21 cellular contexts compared by ENCODE assay signal in genomic region chr9:128716581-128717254, GRCh38. TPM values are rescaled to one million over a fixed set of nuclear protein-coding genes. Genes with fewer than 3 reads are reported as not detected.
DNase-seq lines count a peak whose midpoint lies in the region; ATAC-seq, FAIRE-seq and TF ChIP-seq lines count a peak whose summit lies in the region.
"Had no signal": no experiment of that assay in that cellular context is flagged by ENCODE, and none has a peak within 500 bp of the region (broad histone marks: within the 10 kb centered on the region; RNA-seq: fewer than 3 reads in every experiment).

No MANE protein-coding gene starts in this region.

- peaks cover 6 to 21% of the 10 kb centered on the region in 2 donors for H3K36me3 Mint-ChIP-seq in CD14-positive monocyte
- H3K36me3 Mint-ChIP-seq in activated CD8-positive, alpha-beta memory T cell treated with anti-CD3 and anti-CD28 coated beads, Interleukin-2, amount 10 ng/mL, durations not matched to agents 7 days and 5 days: peaks cover 6% of the 10 kb centered on the region

- TF ChIP-seq POLR2A in GM12878 (IDR thresholded peaks at IDR 0.05; ENCODE audit: low read depth, low read length): peak; percentile 46

- RAD21 ChIA-PET in GM12878 (lab: Charles Lee; ENCODE audit: unreplicated experiment): no interaction called here

- peaks cover 3 to 74% of the 10 kb centered on the region in 2 experiments; a peak in 2 of 3 replicates for H3K36me3 ChIP-seq in HEK293 (ENCODE audit: control insufficient read depth in 2 of 2, insufficient read depth in 1 of 2, low read length in 2 of 2)
- H3K36me3 ChIP-seq in GM12878 (ENCODE audit: control insufficient read depth in 2 of 2, insufficient read depth in 2 of 2, low read length in 1 of 2): peaks cover 0 to 4% of the 10 kb centered on the region in 2 experiments; a peak in 2 of 4 replicates
- H3K36me3 ChIP-seq in small intestine (ENCODE audit: control insufficient read depth in 2 of 2, insufficient read depth in 2 of 2, low read length in 2 of 2): peaks cover 3 to 7% of the 10 kb centered on the region in 2 donors

- H3K27ac ChIP-seq in HEK293 (ENCODE audit: extremely low read depth, low read depth, low read length) (no peak overlapping the region), GM12878 (ENCODE audit: control insufficient read depth, insufficient read depth) (no peak overlapping the region), small intestine (ENCODE audit: low read depth in 1 of 2, low read length in 1 of 2) (no peak overlapping the region)
- H3K27ac ChIP-seq: Peyer's patch, SJCRH30 had no signal

- peaks cover 0 to 1% (median 0%) of the 10 kb centered on the region in 3 donors for H3K27me3 Mint-ChIP-seq in CD14-positive monocyte (ENCODE audit: low read depth in 3 of 3)
- H3K27me3 Mint-ChIP-seq in activated CD8-positive, alpha-beta memory T cell treated with anti-CD3 and anti-CD28 coated beads, Interleukin-2, amount 10 ng/mL, durations not matched to agents 7 days and 5 days: no peaks in the 10 kb centered on the region
- H3K27me3 Mint-ChIP-seq: CD4-positive, alpha-beta T cell had no signal

- TF ChIP-seq EP300 in GM12878 (IDR thresholded peaks at IDR 0.05; ENCODE audit: borderline replicate concordance in 1 of 2, control insufficient read depth in 1 of 2, low read depth in 2 of 2, low read length in 2 of 2): no peak

- WGBS in GM12878 (ENCODE audit: insufficient coverage, insufficient replicate concordance, low lambda C conversion rate, missing lambda C conversion rate): 91% methylated on average over 7 of the region's 7 CpGs
- 65 to 78% (median 72%) methylated on average over 7 of the region's 7 CpGs for WGBS in small intestine, 3 donors

- ATAC-seq in GM12878: no peak; the same call in 2 of the 3 replicates
- ATAC-seq in activated CD8-positive, alpha-beta memory T cell treated with anti-CD3 and anti-CD28 coated beads, Interleukin-2, amount 10 ng/mL, durations not matched to agents 7 days and 5 days: no peak
- ATAC-seq in GM21825 (IDR thresholded peaks at IDR 0.05; ENCODE audit: unreplicated experiment): no peak
- ATAC-seq: GM23338 had no signal

- no peaks in the 10 kb centered on the region for H4K20me1 ChIP-seq in GM12878 (ENCODE audit: control insufficient read depth, insufficient read depth)

- H3K27me3 ChIP-seq in GM12878 (replicated peaks in 1 of 2; ENCODE audit: control insufficient read depth in 2 of 2, insufficient read depth in 2 of 2, low read length in 1 of 2) (no peaks in the 10 kb centered on the region), small intestine (ENCODE audit: control insufficient read depth in 2 of 2, insufficient read depth in 2 of 2, low read length in 2 of 2) (no peaks in the 10 kb centered on the region)
- H3K27me3 ChIP-seq: Peyer's patch, SJCRH30 had no signal

- peak; percentile 33 for DNase-seq in CD14-positive monocyte (ENCODE audit: low spot score)
- no peak for DNase-seq in GM12878 (ENCODE audit: low read depth, low spot score)
- peak; percentile 23 for DNase-seq in small intestine
- no peak for DNase-seq in activated CD8-positive, alpha-beta memory T cell treated with anti-CD3 and anti-CD28 coated beads, Interleukin-2, amount 10 ng/mL, durations not matched to agents 7 days and 5 days
- no peak for DNase-seq in stimulated activated CD4-positive, alpha-beta T cell treated with anti-CD3 and anti-CD28 coated beads, Interleukin-4, amount 100 ng/mL, for 4 hours
- DNase-seq: ACHN; CD4-positive, alpha-beta T cell; DMS79 treated with DMSO at 0.1 percent for 48 hours; Karpas-422; NCI-H1417; NCI-H1930; NCI-H510A treated with DMSO at 0.1 percent for 48 hours; SJCRH30 had no signal

- peak overlapping the region in 2 of 7 donors; percentile 2 to 15 for H3K27ac Mint-ChIP-seq in CD14-positive monocyte
- no peak overlapping the region for H3K27ac Mint-ChIP-seq in activated CD8-positive, alpha-beta memory T cell treated with anti-CD3 and anti-CD28 coated beads, Interleukin-2, amount 10 ng/mL, durations not matched to agents 7 days and 5 days
- H3K27ac Mint-ChIP-seq: CD4-positive, alpha-beta T cell; GM23338 had no signal

- no peak overlapping the region for H3K4me3 Mint-ChIP-seq in CD14-positive monocyte
- no peak overlapping the region for H3K4me3 Mint-ChIP-seq in activated CD8-positive, alpha-beta memory T cell treated with anti-CD3 and anti-CD28 coated beads, Interleukin-2, amount 10 ng/mL, durations not matched to agents 7 days and 5 days
- H3K4me3 Mint-ChIP-seq: CD4-positive, alpha-beta T cell; GM23338 had no signal

- no peaks in the 10 kb centered on the region for H3K4me1 ChIP-seq in HEK293 (ENCODE audit: control insufficient read depth, insufficient read depth, low read length)
- no peaks in the 10 kb centered on the region for H3K4me1 ChIP-seq in GM12878 (ENCODE audit: control insufficient read depth, insufficient read depth, low read length)
- no peaks in the 10 kb centered on the region for H3K4me1 ChIP-seq in small intestine (ENCODE audit: control insufficient read depth in 2 of 2, insufficient read depth in 1 of 2, low read depth in 1 of 2, low read length in 1 of 2)
- H3K4me1 ChIP-seq: SJCRH30 had no signal

- CTCF ChIA-PET in HEK293 (lab: Yijun Ruan, JAX): interaction anchor here (0.6 to 1.6 kb wide), 3 partner anchors 15 to 754 kb away, joined by 3 to 4 read pairs (median 4); partner anchors contain the start of gene PKN3
- CTCF ChIA-PET in GM12878 (lab: Yijun Ruan, JAX): no interaction called here
- CTCF ChIA-PET in activated CD8-positive, alpha-beta memory T cell treated with anti-CD3 and anti-CD28 coated beads, Interleukin-2, amount 10 ng/mL, durations not matched to agents 7 days and 5 days (lab: Charles Lee): no interaction called here

- TF ChIP-seq CTCF in CD14-positive monocyte (IDR thresholded peaks at IDR 0.05) (no peak), HEK293 (tag by site-specific recombination; IDR thresholded peaks at IDR 0.05) (no peak), GM12878 (IDR thresholded peaks at IDR 0.05 in 2 of 3, conservative IDR thresholded peaks at IDR 0.05 in 1 of 3; ENCODE audit: control insufficient read depth in 2 of 3, extremely low read depth in 1 of 3, insufficient read depth in 1 of 3, low read depth in 3 of 3, low read length in 3 of 3) (no peak)

- no TSS peak for BruUV-seq in GM12878 (replicated peaks; lab: Mats Ljungman, UMichigan)

- H3K9me3 ChIP-seq in HEK293 (ENCODE audit: control insufficient read depth, insufficient read depth, low read depth, low read length) (no peaks in the 10 kb centered on the region), GM12878 (replicated peaks; ENCODE audit: control insufficient read depth, insufficient read depth, low read length) (no peaks in the 10 kb centered on the region), small intestine (ENCODE audit: control insufficient read depth, low read depth) (no peaks in the 10 kb centered on the region)
- H3K9me3 ChIP-seq: Peyer's patch, SJCRH30 had no signal

- H2AFZ ChIP-seq in GM12878 (ENCODE audit: control insufficient read depth, low read depth, low read length): no peak overlapping the region
- H2AFZ ChIP-seq: GM23338 had no signal

- in situ Hi-C loops in GM12878 (cut with MboI): no loop called here

- H3K4me1 Mint-ChIP-seq in CD14-positive monocyte: no peaks in the 10 kb centered on the region
- peaks cover 2% of the 10 kb centered on the region for H3K4me1 Mint-ChIP-seq in activated CD8-positive, alpha-beta memory T cell treated with anti-CD3 and anti-CD28 coated beads, Interleukin-2, amount 10 ng/mL, durations not matched to agents 7 days and 5 days
- H3K4me1 Mint-ChIP-seq: GM23338 had no signal

- no peaks in the 10 kb centered on the region for H3K79me2 ChIP-seq in GM12878 (ENCODE audit: control insufficient read depth, insufficient read depth, low read length)

- intact Hi-C loops in CD14-positive monocyte (cut with micrococcal nuclease) (no loop called here), GM12878 (cut with micrococcal nuclease; ENCODE audit: unreplicated experiment) (no loop called here)

- POLR2A ChIA-PET in HEK293 (lab: Yijun Ruan, JAX): no interaction called here
- POLR2A ChIA-PET in GM12878 (lab: Charles Lee): interaction anchor here (0.7 kb wide), 3 partner anchors 41 to 74 kb away, joined by 4 to 5 read pairs (median 5); no protein-coding TSS in a partner anchor

- H3K4me3 ChIP-seq in HEK293 (ENCODE audit: low read depth, low read length): no peak overlapping the region
- no peak overlapping the region for H3K4me3 ChIP-seq in GM12878
- H3K4me3 ChIP-seq in small intestine (ENCODE audit: low read depth in 1 of 2, low read length in 2 of 2): no peak overlapping the region
- H3K4me3 ChIP-seq: GM23338, Peyer's patch, SJCRH30 had no signal

- peaks cover 0 to 2% (median 0%) of the 10 kb centered on the region in 7 donors for H3K9me3 Mint-ChIP-seq in CD14-positive monocyte
- H3K9me3 Mint-ChIP-seq in activated CD8-positive, alpha-beta memory T cell treated with anti-CD3 and anti-CD28 coated beads, Interleukin-2, amount 10 ng/mL, durations not matched to agents 7 days and 5 days (ENCODE audit: low read depth): no peaks in the 10 kb centered on the region
- H3K9me3 Mint-ChIP-seq: CD4-positive, alpha-beta T cell; GM23338 had no signal

- no peak for TF ChIP-seq RAD21 in GM12878 (IDR thresholded peaks at IDR 0.05; ENCODE audit: insufficient read depth, low read depth, low read length)

- H3K4me2 ChIP-seq in GM12878 (ENCODE audit: control insufficient read depth, insufficient read depth): no peak overlapping the region
- H3K4me2 ChIP-seq: GM23338 had no signal

- H3K9ac ChIP-seq in GM12878 (ENCODE audit: control insufficient read depth, insufficient read depth, low read length): no peak overlapping the region

- SMC1A ChIA-PET in GM12878 (lab: Charles Lee; ENCODE audit: uncharacterized antibody, unreplicated experiment): no interaction called here

- no peak for FAIRE-seq in GM12878 (lab: Jason Lieb, UNC)
- no peak for FAIRE-seq in small intestine (lab: Jason Lieb, UNC)
- FAIRE-seq: D721Med, G401.6, GM12892, GM19239 had no signal

RNA-seq across cellular contexts. Expression of gene ZDHHC12, which starts 7.2 kb away (rescaled TPM):
- polyA plus RNA-seq in CD14-positive monocyte: 10 to 100 TPM; 68.4 to 72.7 TPM
- 20.0 and 21.5 TPM in 2 replicates for total RNA-seq in GM12878 (2013; cell fraction: nucleolus; rRNA removed)
- 99.0 and 112 TPM in 2 replicates for total RNA-seq in GM12878 (2014; rRNA removed)
- total RNA-seq in GM12878 (2014; rRNA removed; fragmentation: Illumina TruSeq; extraction: Trizol): 20.5 and 24.8 TPM in 2 replicates
- 67.2 and 75.1 TPM in 2 replicates for total RNA-seq in GM12878 (2021)
- 21.7 TPM for polyA plus RNA-seq in GM12878 (2011; ENCODE audit: low read depth)
- 8.3 and 23.7 TPM in 2 replicates for polyA plus RNA-seq in GM12878 (2011; rRNA removed)
- 46.4 and 86.3 TPM in 2 replicates for polyA plus RNA-seq in GM12878 (2011; cell fraction: cytosol; rRNA removed)
- polyA plus RNA-seq in GM12878 (2011; cell fraction: nucleus; rRNA removed): 60.3 and 66.9 TPM in 2 replicates
- 57.0 and 66.6 TPM in 2 replicates for polyA plus RNA-seq in GM12878 (2012)
- 1.5 and 13.9 TPM in 2 replicates for polyA plus RNA-seq in GM12878 (2014; fragmentation: Illumina TruSeq; extraction: Trizol)
- 1 to 10 TPM in 1 of 2 experiments, under 1 TPM in 1; 0.95 to 9.9 TPM for polyA plus RNA-seq in GM12878 (2014; fragmentation: Nextera tagmentation; extraction: Ambion mirVana)
- 106 and 139 TPM in 2 replicates for polyA plus RNA-seq in GM12878 (2014; rRNA removed)
- 100 to 1,000 TPM; 129 to 146 TPM for polyA plus RNA-seq in GM12878 (2016; fragmentation: Nextera tagmentation; extraction: Ambion mirVana)
- polyA minus RNA-seq in GM12878 (2011; rRNA and poly(A)+ RNA removed): 16.3 and 32.5 TPM in 2 replicates
- polyA minus RNA-seq in GM12878 (2011; cell fraction: cytosol; rRNA and poly(A)+ RNA removed): 23.1 and 28.5 TPM in 2 replicates
- 10.5 and 15.1 TPM in 2 replicates for polyA minus RNA-seq in GM12878 (2011; cell fraction: nucleus; rRNA and poly(A)+ RNA removed)
- 10 to 100 TPM; 56.5 to 99.3 (median 80.7) TPM for polyA plus RNA-seq in small intestine
- 10 to 100 TPM; 67.8 to 90.0 TPM for total RNA-seq in activated CD8-positive, alpha-beta memory T cell treated with anti-CD3 and anti-CD28 coated beads, Interleukin-2, amount 10 ng/mL, durations not matched to agents 7 days and 5 days

RNA-seq across cellular contexts. Expression of gene PKN3, which starts 14.4 kb away (rescaled TPM):
- polyA plus RNA-seq in CD14-positive monocyte: under 1 TPM; 0.11 to 0.27 TPM
- 5.1 and 5.5 TPM in 2 replicates for total RNA-seq in GM12878 (2013; cell fraction: nucleolus; rRNA removed)
- 5.1 and 6.3 TPM in 2 replicates for total RNA-seq in GM12878 (2014; rRNA removed)
- 3.3 and 3.9 TPM in 2 replicates for total RNA-seq in GM12878 (2014; rRNA removed; fragmentation: Illumina TruSeq; extraction: Trizol)
- 7.6 and 8.2 TPM in 2 replicates for total RNA-seq in GM12878 (2021)
- polyA plus RNA-seq in GM12878 (2011; ENCODE audit: low read depth): 3.1 TPM
- polyA plus RNA-seq in GM12878 (2011; rRNA removed): 2.5 and 3.6 TPM in 2 replicates
- polyA plus RNA-seq in GM12878 (2011; cell fraction: cytosol; rRNA removed): 3.7 and 4.3 TPM in 2 replicates
- polyA plus RNA-seq in GM12878 (2011; cell fraction: nucleus; rRNA removed): 19.1 and 20.3 TPM in 2 replicates
- polyA plus RNA-seq in GM12878 (2012): 4.5 and 5.8 TPM in 2 replicates
- polyA plus RNA-seq in GM12878 (2014; fragmentation: Illumina TruSeq; extraction: Trizol): 2.1 and 3.1 TPM in 2 replicates
- polyA plus RNA-seq in GM12878 (2014; fragmentation: Nextera tagmentation; extraction: Ambion mirVana): under 1 TPM; 0.35 to 0.47 TPM
- polyA plus RNA-seq in GM12878 (2014; rRNA removed): 11.0 and 11.7 TPM in 2 replicates
- polyA plus RNA-seq in GM12878 (2016; fragmentation: Nextera tagmentation; extraction: Ambion mirVana): 1 to 10 TPM; 1.5 to 2.1 TPM
- 0.88 and 2.7 TPM in 2 replicates for polyA minus RNA-seq in GM12878 (2011; rRNA and poly(A)+ RNA removed)
- polyA minus RNA-seq in GM12878 (2011; cell fraction: cytosol; rRNA and poly(A)+ RNA removed): 1.3 and 2.6 TPM in 2 replicates
- polyA minus RNA-seq in GM12878 (2011; cell fraction: nucleus; rRNA and poly(A)+ RNA removed): 1.9 and 3.0 TPM in 2 replicates
- 10 to 100 TPM in 1 of 3 donors, 1 to 10 TPM in 2; 4.1 to 12.3 (median 4.2) TPM for polyA plus RNA-seq in small intestine
- 1 to 10 TPM; 8.1 to 9.1 TPM for total RNA-seq in activated CD8-positive, alpha-beta memory T cell treated with anti-CD3 and anti-CD28 coated beads, Interleukin-2, amount 10 ng/mL, durations not matched to agents 7 days and 5 days

RNA-seq across cellular contexts. Expression of gene SET, which starts 27.7 kb away (rescaled TPM):
- polyA plus RNA-seq in CD14-positive monocyte: 100 to 1,000 TPM; 114 to 124 TPM
- 113 and 116 TPM in 2 replicates for total RNA-seq in GM12878 (2013; cell fraction: nucleolus; rRNA removed)
- 345 and 493 TPM in 2 replicates for total RNA-seq in GM12878 (2014; rRNA removed)
- 676 and 706 TPM in 2 replicates for total RNA-seq in GM12878 (2014; rRNA removed; fragmentation: Illumina TruSeq; extraction: Trizol)
- total RNA-seq in GM12878 (2021): 503 and 533 TPM in 2 replicates
- polyA plus RNA-seq in GM12878 (2011; ENCODE audit: low read depth): 200 TPM
- 305 and 466 TPM in 2 replicates for polyA plus RNA-seq in GM12878 (2011; rRNA removed)
- 97.5 and 103 TPM in 2 replicates for polyA plus RNA-seq in GM12878 (2011; cell fraction: cytosol; rRNA removed)
- 103 and 128 TPM in 2 replicates for polyA plus RNA-seq in GM12878 (2011; cell fraction: nucleus; rRNA removed)
- polyA plus RNA-seq in GM12878 (2012): 315 and 365 TPM in 2 replicates
- 597 and 873 TPM in 2 replicates for polyA plus RNA-seq in GM12878 (2014; fragmentation: Illumina TruSeq; extraction: Trizol)
- polyA plus RNA-seq in GM12878 (2014; fragmentation: Nextera tagmentation; extraction: Ambion mirVana): 100 to 1,000 TPM; 314 to 450 TPM
- polyA plus RNA-seq in GM12878 (2014; rRNA removed): 274 and 284 TPM in 2 replicates
- 100 to 1,000 TPM; 440 to 466 TPM for polyA plus RNA-seq in GM12878 (2016; fragmentation: Nextera tagmentation; extraction: Ambion mirVana)
- 143 and 207 TPM in 2 replicates for polyA minus RNA-seq in GM12878 (2011; rRNA and poly(A)+ RNA removed)
- 162 and 163 TPM in 2 replicates for polyA minus RNA-seq in GM12878 (2011; cell fraction: cytosol; rRNA and poly(A)+ RNA removed)
- 58.5 and 94.0 TPM in 2 replicates for polyA minus RNA-seq in GM12878 (2011; cell fraction: nucleus; rRNA and poly(A)+ RNA removed)
- polyA plus RNA-seq in small intestine: 100 to 1,000 TPM in 1 of 3 donors, 10 to 100 TPM in 2; 55.2 to 187 (median 83.8) TPM
- total RNA-seq in activated CD8-positive, alpha-beta memory T cell treated with anti-CD3 and anti-CD28 coated beads, Interleukin-2, amount 10 ng/mL, durations not matched to agents 7 days and 5 days: 100 to 1,000 TPM; 436 to 623 TPM

RNA-seq across cellular contexts. Expression of gene ZER1, which starts 55.0 kb away (rescaled TPM):
- 10 to 100 TPM; 16.1 to 25.6 TPM for polyA plus RNA-seq in CD14-positive monocyte
- 15.8 and 23.2 TPM in 2 replicates for total RNA-seq in GM12878 (2013; cell fraction: nucleolus; rRNA removed)
- 8.9 and 11.2 TPM in 2 replicates for total RNA-seq in GM12878 (2014; rRNA removed)
- 3.6 and 3.8 TPM in 2 replicates for total RNA-seq in GM12878 (2014; rRNA removed; fragmentation: Illumina TruSeq; extraction: Trizol)
- 14.0 and 14.7 TPM in 2 replicates for total RNA-seq in GM12878 (2021)
- polyA plus RNA-seq in GM12878 (2011; ENCODE audit: low read depth): 5.7 TPM
- 6.7 and 16.9 TPM in 2 replicates for polyA plus RNA-seq in GM12878 (2011; rRNA removed)
- polyA plus RNA-seq in GM12878 (2011; cell fraction: cytosol; rRNA removed): 23.0 and 24.0 TPM in 2 replicates
- polyA plus RNA-seq in GM12878 (2011; cell fraction: nucleus; rRNA removed): 40.8 and 44.1 TPM in 2 replicates
- 12.3 and 13.8 TPM in 2 replicates for polyA plus RNA-seq in GM12878 (2012)
- polyA plus RNA-seq in GM12878 (2014; fragmentation: Illumina TruSeq; extraction: Trizol): 2.2 and 5.8 TPM in 2 replicates
- polyA plus RNA-seq in GM12878 (2014; fragmentation: Nextera tagmentation; extraction: Ambion mirVana): under 1 TPM; 0.32 to 0.47 TPM
- polyA plus RNA-seq in GM12878 (2014; rRNA removed): 14.5 and 14.7 TPM in 2 replicates
- 1 to 10 TPM; 7.4 to 8.4 TPM for polyA plus RNA-seq in GM12878 (2016; fragmentation: Nextera tagmentation; extraction: Ambion mirVana)
- 11.0 and 19.2 TPM in 2 replicates for polyA minus RNA-seq in GM12878 (2011; rRNA and poly(A)+ RNA removed)
- polyA minus RNA-seq in GM12878 (2011; cell fraction: cytosol; rRNA and poly(A)+ RNA removed): 8.7 and 10.1 TPM in 2 replicates
- polyA minus RNA-seq in GM12878 (2011; cell fraction: nucleus; rRNA and poly(A)+ RNA removed): 7.0 and 11.6 TPM in 2 replicates
- 10 to 100 TPM; 24.6 to 77.2 (median 55.9) TPM for polyA plus RNA-seq in small intestine
- 10 to 100 TPM; 17.7 to 18.2 TPM for total RNA-seq in activated CD8-positive, alpha-beta memory T cell treated with anti-CD3 and anti-CD28 coated beads, Interleukin-2, amount 10 ng/mL, durations not matched to agents 7 days and 5 days

Comparison
In these comparisons a context has a peak if more than half of its experiments do, and no peak if none do; other contexts are left out.
1. DNase-seq: peak in CD14-positive monocyte (single experiment) and small intestine (single experiment); none in GM12878 (single experiment), activated CD8-positive, alpha-beta memory T cell treated with anti-CD3 and anti-CD28 coated beads, Interleukin-2, amount 10 ng/mL, durations not matched to agents 7 days and 5 days (single experiment) and stimulated activated CD4-positive, alpha-beta T cell treated with anti-CD3 and anti-CD28 coated beads, Interleukin-4, amount 100 ng/mL, for 4 hours (0 of 2).